Comparison of ENCODE assay signal across 23 cellular contexts in genomic region chr6:113526995-113527394, GRCh38.
A peak's percentile ranks its signal among the peaks of the same experiment; 100 is the strongest.
DNase-seq lines count a peak whose midpoint lies in the region; ATAC-seq, FAIRE-seq and TF ChIP-seq lines count a peak whose summit lies in the region.
"Had no signal": no experiment of that assay in that cellular context is flagged by ENCODE, and none has a peak within 500 bp of the region (broad histone marks: within the 10 kb centered on the region; RNA-seq: fewer than 3 reads in every experiment).

No MANE protein-coding gene starts in this region.

- peaks cover 10% of the 10 kb centered on the region for H3K9me3 Mint-ChIP-seq in mesothelial cell of epicardium

- H3K4me3 Mint-ChIP-seq in mesothelial cell of epicardium, result no peak overlapping the region
- H3K4me3 Mint-ChIP-seq: CD4-positive, alpha-beta T cell had no signal

- intact Hi-C loops in left cardiac atrium (cut with DNase I), result no loop called here

- no peak overlapping the region for H3K27ac Mint-ChIP-seq in mesothelial cell of epicardium
- H3K27ac Mint-ChIP-seq: CD4-positive, alpha-beta T cell had no signal

- no peaks in the 10 kb centered on the region for H3K27me3 Mint-ChIP-seq in mesothelial cell of epicardium (ENCODE audit: low read depth)
- H3K27me3 Mint-ChIP-seq: CD4-positive, alpha-beta T cell had no signal

- H3K4me1 ChIP-seq in right atrium auricular region, result no peaks in the 10 kb centered on the region
- H3K4me1 ChIP-seq: A549; BLaER1 treated with 17β-estradiol and CSF1 and Interleukin-3, amounts not matched to agents 10 nM and 100 nM had no signal

- H3K4me3 ChIP-seq in right atrium auricular region, result no peak overlapping the region
- H3K4me3 ChIP-seq: A549; BLaER1 treated with 17β-estradiol and CSF1 and Interleukin-3, amounts not matched to agents 10 nM and 100 nM had no signal

- no peak for FAIRE-seq in frontal cortex (lab: Jason Lieb, UNC)
- FAIRE-seq: A549, GM18507, H54 had no signal

- no peaks in the 10 kb centered on the region for H3K9me3 ChIP-seq in right atrium auricular region
- H3K9me3 ChIP-seq: A549; BLaER1 treated with 17β-estradiol and CSF1 and Interleukin-3, amounts not matched to agents 10 nM and 100 nM had no signal

- TF ChIP-seq CTCF in right atrium auricular region (IDR thresholded peaks at IDR 0.05) (no peak), mesothelial cell of epicardium (IDR thresholded peaks at IDR 0.05; ENCODE audit: unreplicated experiment) (no peak)

- no peaks in the 10 kb centered on the region for H3K36me3 ChIP-seq in right atrium auricular region
- H3K36me3 ChIP-seq: BLaER1 treated with 17β-estradiol and CSF1 and Interleukin-3, amounts not matched to agents 10 nM and 100 nM had no signal

- H3K27ac ChIP-seq in right atrium auricular region, result no peak overlapping the region
- H3K27ac ChIP-seq: A549; BLaER1 treated with 17β-estradiol and CSF1 and Interleukin-3, amounts not matched to agents 10 nM and 100 nM; HL-60 had no signal

- ATAC-seq in left cardiac atrium (peak; percentile 80 to 88), esophagus mucosa (peak; percentile 93), left lobe of liver (peak; percentile 52)
- ATAC-seq: A549, PC-3 had no signal

- H3K4me1 Mint-ChIP-seq in mesothelial cell of epicardium, result peaks cover 18% of the 10 kb centered on the region

- H3K27me3 ChIP-seq in right atrium auricular region, result no peaks in the 10 kb centered on the region
- H3K27me3 ChIP-seq: BLaER1 treated with 17β-estradiol and CSF1 and Interleukin-3, amounts not matched to agents 10 nM and 100 nM had no signal

- H3K36me3 Mint-ChIP-seq in mesothelial cell of epicardium, result no peaks in the 10 kb centered on the region

- DNase-seq in left cardiac atrium (no peak), right atrium auricular region (ENCODE audit: low spot score) (no peak), left lobe of liver (ENCODE audit: low spot score) (no peak), mesothelial cell of epicardium (ENCODE audit: low spot score in 2 of 2, unreplicated experiment in 2 of 2) (no peak), NCI-H2171 (lab: John Stamatoyannopoulos, UW) (no peak), frontal cortex (ENCODE audit: low spot score in 2 of 2) (no peak)
- DNase-seq: AML-193; CD4-positive, alpha-beta T cell; NCI-H1092; NCI-H1417 treated with DMSO at 0.1 percent for 48 hours; NCI-H1694 treated with DMSO at 0.1 percent for 48 hours; NCI-H2081 treated with DMSO at 0.1 percent for 48 hours; NCI-H524; NCI-H748 treated with DMSO at 0.1 percent for 48 hours; NK-92 treated with Interleukin-12 subunit alpha and Interleukin-12 subunit beta, amount 100 ng/mL, for 24 hours; SHP77 had no signal
